ENCODE assay signal across 8 cellular contexts in genomic region chr22:36386900-36387663, GRCh38. TPM values are rescaled to one million over a fixed set of nuclear protein-coding genes. Genes with fewer than 3 reads are reported as not detected.
DNase-seq lines count a peak whose midpoint lies in the region; ATAC-seq and TF ChIP-seq lines count a peak whose summit lies in the region.

No MANE protein-coding gene starts in this region.

- H3K27me3 Mint-ChIP-seq in activated B cell treated with CpG ODN at 0.5 μM for 24 hours, result no peaks in the 10 kb centered on the region
- no peaks in the 10 kb centered on the region for H3K27me3 Mint-ChIP-seq in type B pancreatic cell

- H3K9me3 Mint-ChIP-seq in activated B cell treated with CpG ODN at 0.5 μM for 24 hours, result no peaks in the 10 kb centered on the region
- H3K9me3 Mint-ChIP-seq in type B pancreatic cell, result no peaks in the 10 kb centered on the region

- H3K27ac Mint-ChIP-seq in activated B cell treated with CpG ODN at 0.5 μM for 24 hours, result peak overlapping the region; percentile 97
- peak overlapping the region; percentile 96 for H3K27ac Mint-ChIP-seq in type B pancreatic cell

- DNase-seq in AG08395 (ENCODE audit: low spot score), result peak; percentile 14
- peak; percentile 76 for DNase-seq in activated B cell treated with CpG ODN at 0.5 μM for 24 hours
- DNase-seq in epithelial cell of prostate (ENCODE audit: low read depth, low spot score), result no peak
- peak; percentile 57 for DNase-seq in myocyte (ENCODE audit: low read depth)
- no peak for DNase-seq in type B pancreatic cell (ENCODE audit: extremely low spot score, unreplicated experiment)
- DNase-seq in hepatic stellate cell (ENCODE audit: low spot score), result no peak

- peak; percentile 14 for ATAC-seq in GM18519 (IDR thresholded peaks at IDR 0.05; ENCODE audit: low FRiP score, unreplicated experiment)
- peak; percentile 3 for ATAC-seq in HG03457 (IDR thresholded peaks at IDR 0.05; ENCODE audit: unreplicated experiment)
- ATAC-seq in activated B cell treated with CpG ODN at 0.5 μM for 24 hours (ENCODE audit: low read depth), result peak; percentile 18

- POLR2A ChIA-PET in activated B cell treated with CpG ODN at 0.5 μM for 24 hours (lab: Charles Lee), result interaction anchor here (0.5 to 6.8 kb wide), 26 partner anchors 11 to 85 kb away, joined by 3 to 126 read pairs (median 4); no protein-coding TSS in a partner anchor

- TF ChIP-seq CTCF in activated B cell treated with CpG ODN at 0.5 μM for 24 hours (IDR thresholded peaks at IDR 0.05) (no peak), type B pancreatic cell (conservative IDR thresholded peaks at IDR 0.05) (no peak)

- H3K4me1 Mint-ChIP-seq in activated B cell treated with CpG ODN at 0.5 μM for 24 hours, result peaks cover 70% of the 10 kb centered on the region
- H3K4me1 Mint-ChIP-seq in type B pancreatic cell (ENCODE audit: unreplicated experiment), result peaks cover 30% of the 10 kb centered on the region

- CTCF ChIA-PET in activated B cell treated with CpG ODN at 0.5 μM for 24 hours (lab: Charles Lee), result interaction anchor here (0.6 to 1.1 kb wide), 3 partner anchors 10 to 55 kb away, joined by 3 to 6 read pairs (median 3); no protein-coding TSS in a partner anchor

- intact Hi-C loops in activated B cell treated with CpG ODN at 0.5 μM for 24 hours (cut with micrococcal nuclease), result loop anchor here (1.0 to 5.0 kb wide), 7 partner anchors 10 to 68 kb away; no protein-coding TSS in a partner anchor

- peaks cover 34% of the 10 kb centered on the region for H3K36me3 Mint-ChIP-seq in activated B cell treated with CpG ODN at 0.5 μM for 24 hours (ENCODE audit: low read depth)
- peaks cover 4% of the 10 kb centered on the region for H3K36me3 Mint-ChIP-seq in type B pancreatic cell

- peak overlapping the region; percentile 94 for H3K4me3 Mint-ChIP-seq in activated B cell treated with CpG ODN at 0.5 μM for 24 hours
- peak overlapping the region; percentile 87 for H3K4me3 Mint-ChIP-seq in type B pancreatic cell

- H3K27ac ChIP-seq in epithelial cell of prostate, result peak overlapping the region; percentile 95

RNA-seq across cellular contexts. Expression of gene MYH9, which starts 0.7 kb away (rescaled TPM):
- total RNA-seq in activated B cell treated with CpG ODN at 0.5 μM for 24 hours (714 and 755 TPM in 2 replicates), myocyte (242 and 315 TPM in 2 replicates), type B pancreatic cell (ENCODE audit: low replicate concordance) (277 and 364 TPM in 2 replicates)
- 878 TPM for polyA plus RNA-seq in myocyte (2012)

Comparison
In these comparisons a context has a peak if more than half of its experiments do, and no peak if none do; other contexts are left out.
1. DNase-seq: peak in AG08395 (single experiment), activated B cell treated with CpG ODN at 0.5 μM for 24 hours (single experiment) and myocyte (single experiment); none in epithelial cell of prostate (single experiment), type B pancreatic cell (single experiment) and hepatic stellate cell (single experiment).
2. Peak in every context shown above with its lines, with median percentiles within 50 percentile points of each other: ATAC-seq.